29 cellular contexts compared by ENCODE assay signal in the genomic region with DNA sequence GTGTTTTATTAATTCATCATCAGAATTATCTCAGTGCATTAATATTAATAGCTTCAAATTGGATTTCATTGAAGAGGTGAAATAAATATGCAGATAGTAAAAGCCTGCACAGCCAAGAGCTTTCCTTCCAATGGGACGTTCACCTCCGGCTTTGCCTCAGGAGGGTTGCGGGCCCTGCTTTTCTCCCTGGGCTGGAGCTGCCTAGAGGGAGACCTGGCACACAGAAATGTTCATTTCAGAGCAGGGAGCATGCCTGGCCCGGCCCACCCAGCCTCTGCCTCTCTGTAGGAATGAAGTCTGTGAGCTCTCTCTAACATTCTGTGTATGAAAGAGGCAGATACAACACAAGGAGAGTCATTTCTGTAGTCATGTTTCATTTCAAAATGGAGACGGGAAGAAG.
"Had no signal": no experiment of that assay in that cellular context is flagged by ENCODE, and none has a peak within 500 bp of the region (broad histone marks: within the 10 kb centered on the region; RNA-seq: fewer than 3 reads in every experiment).

No MANE protein-coding gene starts in this region.

- H3K9me3 Mint-ChIP-seq: neural crest cell had no signal

- H3K4me3 Mint-ChIP-seq: naive thymus-derived CD8-positive, alpha-beta T cell; natural killer cell treated with Interleukin-12 subunit alpha and Interleukin-12 subunit beta and Interleukin-15 and Interleukin-18, amount 100 ng/mL, for 72 hours; nephron progenitor cell; neural crest cell; stimulated activated effector memory CD8-positive, alpha-beta T cell treated with anti-CD3 and anti-CD28 coated beads, Interleukin-12 subunit alpha, Interleukin-12 subunit beta, amount 100 ng/mL, for 72 hours; stimulated activated naive B cell treated with anti-CD40 and anti-IgM and Interleukin-4, amounts not matched to agents 10 μg/mL and 1 μg/mL and 100 μg/mL, for 72 hours; stimulated activated naive CD8-positive, alpha-beta T cell treated with anti-CD3 and anti-CD28 coated beads, Interleukin-15, Interleukin-2, amounts not matched to agents 100 ng/mL and 50 ng/mL, for 24 hours; type B pancreatic cell had no signal

- H3K9me3 ChIP-seq: neutrophil, ovary, psoas muscle, right lobe of liver, sigmoid colon, stomach, thoracic aorta, thyroid gland, tibial nerve, vagina had no signal

- H3K27me3 Mint-ChIP-seq: natural killer cell treated with Interleukin-12 subunit alpha and Interleukin-12 subunit beta and Interleukin-15 and Interleukin-18, amount 100 ng/mL, for 72 hours; stimulated activated naive B cell treated with anti-CD40 and anti-IgM and Interleukin-4, amounts not matched to agents 10 μg/mL and 1 μg/mL and 100 μg/mL, for 72 hours; stimulated activated naive CD8-positive, alpha-beta T cell treated with anti-CD3 and anti-CD28 coated beads, Interleukin-15, Interleukin-2, amounts not matched to agents 100 ng/mL and 50 ng/mL, for 24 hours had no signal

- H3K27ac ChIP-seq: neutrophil, ovary, parathyroid adenoma, psoas muscle, right lobe of liver, sigmoid colon, stomach, thoracic aorta, thyroid gland, tibial nerve, vagina had no signal

- H2AFZ ChIP-seq: parathyroid adenoma had no signal

- H3K79me2 ChIP-seq: parathyroid adenoma had no signal

- H3K27ac Mint-ChIP-seq: naive thymus-derived CD8-positive, alpha-beta T cell; natural killer cell treated with Interleukin-12 subunit alpha and Interleukin-12 subunit beta and Interleukin-15 and Interleukin-18, amount 100 ng/mL, for 72 hours; nephron progenitor cell; progenitor cell of endocrine pancreas; stimulated activated effector memory CD8-positive, alpha-beta T cell treated with anti-CD3 and anti-CD28 coated beads, Interleukin-12 subunit alpha, Interleukin-12 subunit beta, amount 100 ng/mL, for 72 hours; stimulated activated naive B cell treated with anti-CD40 and anti-IgM and Interleukin-4, amounts not matched to agents 10 μg/mL and 1 μg/mL and 100 μg/mL, for 72 hours; stimulated activated naive CD8-positive, alpha-beta T cell treated with anti-CD3 and anti-CD28 coated beads, Interleukin-15, Interleukin-2, amounts not matched to agents 100 ng/mL and 50 ng/mL, for 24 hours; type B pancreatic cell had no signal

- ATAC-seq: naive thymus-derived CD8-positive, alpha-beta T cell; natural killer cell treated with Interleukin-12 subunit alpha and Interleukin-12 subunit beta and Interleukin-15 and Interleukin-18, amount 100 ng/mL, for 72 hours; psoas muscle; right cardiac atrium; right lobe of liver; stimulated activated effector memory CD8-positive, alpha-beta T cell treated with anti-CD3 and anti-CD28 coated beads, Interleukin-12 subunit alpha, Interleukin-12 subunit beta, amount 100 ng/mL, for 72 hours; stimulated activated naive B cell treated with anti-CD40 and anti-IgM and Interleukin-4, amounts not matched to agents 10 μg/mL and 1 μg/mL and 100 μg/mL, for 72 hours had no signal

- DNase-seq: naive thymus-derived CD8-positive, alpha-beta T cell; nephron progenitor cell; nucleus accumbens; ovary; posterior cingulate gyrus; psoas muscle; right cardiac atrium; right lobe of liver; sigmoid colon; small intestine; stimulated activated CD4-positive, alpha-beta T cell treated with anti-CD3 and anti-CD28 coated beads, Interleukin-15, amount 100 ng/mL, for 24 hours; stimulated activated CD4-positive, alpha-beta T cell treated with anti-CD3 and anti-CD28 coated beads, Interleukin-2, amount 100 ng/mL, for 24 hours; stimulated activated CD4-positive, alpha-beta T cell treated with anti-CD3 and anti-CD28 coated beads, Interleukin-2, amount 100 ng/mL, for 48 hours; stimulated activated CD4-positive, alpha-beta T cell treated with anti-CD3 and anti-CD28 coated beads, Interleukin-4, amount 100 ng/mL, for 24 hours; stimulated activated naive B cell treated with anti-CD40 and anti-IgM and Interleukin-4, amounts not matched to agents 10 μg/mL and 1 μg/mL and 100 μg/mL, for 72 hours; stimulated activated naive CD4-positive, alpha-beta T cell treated with Interleukin-2 at 50 U/mL for 16 hours; stomach; thyroid gland had no signal

- H3K9ac ChIP-seq: parathyroid adenoma had no signal

- H3K4me3 ChIP-seq: ovary, psoas muscle, right lobe of liver, sigmoid colon, stomach, thoracic aorta, thyroid gland, tibial nerve, vagina had no signal

- H3K4me1 ChIP-seq: parathyroid adenoma, psoas muscle, right lobe of liver, sigmoid colon, stomach, thyroid gland, tibial nerve, vagina had no signal

- H3K36me3 ChIP-seq: neutrophil, ovary, right lobe of liver, sigmoid colon, stomach, thoracic aorta, thyroid gland, tibial nerve, vagina had no signal

- H3K27me3 ChIP-seq: neutrophil, ovary, right lobe of liver, sigmoid colon, stomach, thyroid gland, tibial nerve, vagina had no signal

- H3K4me1 Mint-ChIP-seq: naive thymus-derived CD8-positive, alpha-beta T cell; nephron progenitor cell; neural crest cell; stimulated activated effector memory CD8-positive, alpha-beta T cell treated with anti-CD3 and anti-CD28 coated beads, Interleukin-12 subunit alpha, Interleukin-12 subunit beta, amount 100 ng/mL, for 72 hours; stimulated activated naive B cell treated with anti-CD40 and anti-IgM and Interleukin-4, amounts not matched to agents 10 μg/mL and 1 μg/mL and 100 μg/mL, for 72 hours had no signal

- H3K36me3 Mint-ChIP-seq: naive thymus-derived CD8-positive, alpha-beta T cell; natural killer cell treated with Interleukin-12 subunit alpha and Interleukin-12 subunit beta and Interleukin-15 and Interleukin-18, amount 100 ng/mL, for 72 hours; stimulated activated effector memory CD8-positive, alpha-beta T cell treated with anti-CD3 and anti-CD28 coated beads, Interleukin-12 subunit alpha, Interleukin-12 subunit beta, amount 100 ng/mL, for 72 hours; stimulated activated naive B cell treated with anti-CD40 and anti-IgM and Interleukin-4, amounts not matched to agents 10 μg/mL and 1 μg/mL and 100 μg/mL, for 72 hours; type B pancreatic cell had no signal
